In genomic region chr1:106120789-106121188, GRCh38 we compare ENCODE assay signal across 32 cellular contexts.
DNase-seq lines count a peak whose midpoint lies in the region; ATAC-seq lines count a peak whose summit lies in the region.
"Had no signal": no experiment of that assay in that cellular context is flagged by ENCODE, and none has a peak within 500 bp of the region (broad histone marks: within the 10 kb centered on the region; RNA-seq: fewer than 3 reads in every experiment).

No MANE protein-coding gene starts in this region.

- no peak overlapping the region for H2BK15ac ChIP-seq in neuronal stem cell (ENCODE audit: low read length)

- no peaks in the 10 kb centered on the region for H3K4me1 Mint-ChIP-seq in stimulated activated effector memory CD8-positive, alpha-beta T cell treated with anti-CD3 and anti-CD28 coated beads, Interleukin-12 subunit alpha, Interleukin-12 subunit beta, amount 100 ng/mL, for 72 hours
- H3K4me1 Mint-ChIP-seq: B cell; CD14-positive monocyte; CD4-positive, alpha-beta memory T cell; CD4-positive, CD25-positive, alpha-beta regulatory T cell; CD8-positive, alpha-beta memory T cell had no signal

- H3K18ac ChIP-seq in neuronal stem cell (ENCODE audit: low read length) = peak overlapping the region; percentile 35

- no peak overlapping the region for H3K9ac ChIP-seq in neuronal stem cell (ENCODE audit: low read depth, low read length, poor library complexity)
- H3K9ac ChIP-seq: BLaER1; BLaER1 treated with 17β-estradiol and CSF1 and Interleukin-3, amounts not matched to agents 10 nM and 100 nM had no signal

- no peak overlapping the region for H2BK12ac ChIP-seq in neuronal stem cell (ENCODE audit: low read length)

- no peak overlapping the region for H3K14ac ChIP-seq in neuronal stem cell (ENCODE audit: low read length)

- H3K27me3 ChIP-seq in neuronal stem cell (ENCODE audit: control insufficient read depth in 3 of 3, insufficient read depth in 3 of 3, low read depth in 1 of 3, low read length in 3 of 3) = no peaks in the 10 kb centered on the region
- H3K27me3 ChIP-seq: BE2C; BLaER1; BLaER1 treated with 17β-estradiol and CSF1 and Interleukin-3, amounts not matched to agents 10 nM and 100 nM had no signal

- no CpG with 5 or more reads among the region's 2 CpGs for WGBS in neuronal stem cell (ENCODE audit: extremely low coverage in 2 of 2, insufficient read length in 2 of 2, insufficient replicate concordance in 1 of 2), 2 donors

- intact Hi-C loops in posterior vena cava (cut with DNase I) = no loop called here

- peaks cover 4 to 9% of the 10 kb centered on the region in 2 donors for H3K9me3 ChIP-seq in neuronal stem cell (replicated peaks in 1 of 2; ENCODE audit: control insufficient read depth in 2 of 2, insufficient read depth in 1 of 2, low read depth in 1 of 2, low read length in 2 of 2)
- H3K9me3 ChIP-seq: A549, BE2C, Caco-2 had no signal

- H3K23ac ChIP-seq in neuronal stem cell (ENCODE audit: low read depth, low read length, poor library complexity) = no peak overlapping the region

- no peak overlapping the region for H3K4me2 ChIP-seq in neuronal stem cell (ENCODE audit: insufficient read depth, low read length, poor library complexity, severe bottlenecking)
- H3K4me2 ChIP-seq: A549; BLaER1; BLaER1 treated with 17β-estradiol and CSF1 and Interleukin-3, amounts not matched to agents 10 nM and 100 nM had no signal

- H3K36me3 ChIP-seq in neuronal stem cell (replicated peaks in 1 of 2; ENCODE audit: control insufficient read depth in 2 of 2, insufficient read depth in 2 of 2, low read length in 2 of 2) = no peaks in the 10 kb centered on the region
- H3K36me3 ChIP-seq: BE2C; BLaER1; BLaER1 treated with 17β-estradiol and CSF1 and Interleukin-3, amounts not matched to agents 10 nM and 100 nM had no signal

- H3K4me1 ChIP-seq in neuronal stem cell (ENCODE audit: control insufficient read depth in 2 of 2, insufficient read depth in 1 of 2, low read depth in 1 of 2, low read length in 2 of 2) = no peaks in the 10 kb centered on the region
- H3K4me1 ChIP-seq: A549; BE2C; BLaER1; BLaER1 treated with 17β-estradiol and CSF1 and Interleukin-3, amounts not matched to agents 10 nM and 100 nM; Caco-2 had no signal

- H2BK120ac ChIP-seq in neuronal stem cell (ENCODE audit: low read depth, low read length) = no peak overlapping the region

- no peaks in the 10 kb centered on the region for H3K36me3 Mint-ChIP-seq in stimulated activated effector memory CD8-positive, alpha-beta T cell treated with anti-CD3 and anti-CD28 coated beads, Interleukin-12 subunit alpha, Interleukin-12 subunit beta, amount 100 ng/mL, for 72 hours
- H3K36me3 Mint-ChIP-seq: CD14-positive monocyte; CD4-positive, alpha-beta memory T cell; CD4-positive, CD25-positive, alpha-beta regulatory T cell; CD8-positive, alpha-beta memory T cell; CD8-positive, alpha-beta T cell had no signal

- no peak overlapping the region for H4K91ac ChIP-seq in neuronal stem cell (ENCODE audit: low read depth, low read length, poor library complexity)

- H3K79me1 ChIP-seq in neuronal stem cell (ENCODE audit: low read depth, low read length) = no peaks in the 10 kb centered on the region

- H3K27ac ChIP-seq in neuronal stem cell (replicated peaks; ENCODE audit: low read length) = no peak overlapping the region
- H3K27ac ChIP-seq: 22Rv1; A549; BLaER1; BLaER1 treated with 17β-estradiol and CSF1 and Interleukin-3, amounts not matched to agents 10 nM and 100 nM; C4-2B had no signal

- H2BK5ac ChIP-seq in neuronal stem cell (ENCODE audit: low read length) = no peak overlapping the region

- no peak overlapping the region for H3K27ac Mint-ChIP-seq in stimulated activated effector memory CD8-positive, alpha-beta T cell treated with anti-CD3 and anti-CD28 coated beads, Interleukin-12 subunit alpha, Interleukin-12 subunit beta, amount 100 ng/mL, for 72 hours
- H3K27ac Mint-ChIP-seq: B cell; CD14-positive monocyte; CD4-positive, alpha-beta memory T cell; CD4-positive, alpha-beta T cell; CD4-positive, CD25-positive, alpha-beta regulatory T cell; CD8-positive, alpha-beta memory T cell; CD8-positive, alpha-beta T cell had no signal

- ATAC-seq in stimulated activated effector memory CD8-positive, alpha-beta T cell treated with anti-CD3 and anti-CD28 coated beads, Interleukin-12 subunit alpha, Interleukin-12 subunit beta, amount 100 ng/mL, for 72 hours = peak; percentile 28
- no peak for ATAC-seq in GM21381 (IDR thresholded peaks at IDR 0.05; ENCODE audit: unreplicated experiment)
- ATAC-seq: A549; CD8-positive, alpha-beta T cell had no signal

- H3K4ac ChIP-seq in neuronal stem cell (ENCODE audit: low read length) = no peak overlapping the region

- no peak overlapping the region for H2AK5ac ChIP-seq in neuronal stem cell (ENCODE audit: low read depth, low read length)

- H3K9me3 Mint-ChIP-seq in stimulated activated effector memory CD8-positive, alpha-beta T cell treated with anti-CD3 and anti-CD28 coated beads, Interleukin-12 subunit alpha, Interleukin-12 subunit beta, amount 100 ng/mL, for 72 hours = peaks cover 6% of the 10 kb centered on the region

- H3K4me3 ChIP-seq in neuronal stem cell (ENCODE audit: low read length in 2 of 2) = peak overlapping the region in 1 of 2 donors; percentile 58
- H3K4me3 ChIP-seq: A549; BLaER1; BLaER1 treated with 17β-estradiol and CSF1 and Interleukin-3, amounts not matched to agents 10 nM and 100 nM had no signal

- H2AFZ ChIP-seq in neuronal stem cell (ENCODE audit: low read length) = no peak overlapping the region

- no peak for DNase-seq in neuronal stem cell (ENCODE audit: low spot score)
- peak; percentile 37 for DNase-seq in posterior vena cava (ENCODE audit: low spot score)
- no peak for DNase-seq in stimulated activated effector memory CD8-positive, alpha-beta T cell treated with anti-CD3 and anti-CD28 coated beads, Interleukin-12 subunit alpha, Interleukin-12 subunit beta, amount 100 ng/mL, for 72 hours (ENCODE audit: low spot score in 2 of 2)
- DNase-seq in DMS114 treated with DMSO at 0.1 percent for 48 hours (lab: John Stamatoyannopoulos, UW; ENCODE audit: unreplicated experiment) = no peak
- DNase-seq in NCI-H446 treated with DMSO at 0.1 percent for 48 hours (lab: John Stamatoyannopoulos, UW) = no peak
- DNase-seq: 8988T; ACHN; AML-193; BE2C; C1 segment of cervical spinal cord; Caco-2; Calu3; CD4-positive, alpha-beta memory T cell; CD4-positive, alpha-beta T cell; CD4-positive, CD25-positive, alpha-beta regulatory T cell; CD8-positive, alpha-beta memory T cell; CD8-positive, alpha-beta T cell; COR-L47; DMS 273 treated with DMSO at 0.1 percent for 48 hours; DMS153; DMS79; DMS79 treated with DMSO at 0.1 percent for 48 hours; DND-41; EL had no signal

- H3K4me3 Mint-ChIP-seq in stimulated activated effector memory CD8-positive, alpha-beta T cell treated with anti-CD3 and anti-CD28 coated beads, Interleukin-12 subunit alpha, Interleukin-12 subunit beta, amount 100 ng/mL, for 72 hours = no peak overlapping the region
- H3K4me3 Mint-ChIP-seq: B cell; CD14-positive monocyte; CD4-positive, alpha-beta memory T cell; CD4-positive, alpha-beta T cell; CD4-positive, CD25-positive, alpha-beta regulatory T cell; CD8-positive, alpha-beta memory T cell; CD8-positive, alpha-beta T cell had no signal

- no peak overlapping the region for H4K8ac ChIP-seq in neuronal stem cell (ENCODE audit: low read depth, low read length)
